20 cellular contexts compared by ENCODE assay signal in the genomic region with DNA sequence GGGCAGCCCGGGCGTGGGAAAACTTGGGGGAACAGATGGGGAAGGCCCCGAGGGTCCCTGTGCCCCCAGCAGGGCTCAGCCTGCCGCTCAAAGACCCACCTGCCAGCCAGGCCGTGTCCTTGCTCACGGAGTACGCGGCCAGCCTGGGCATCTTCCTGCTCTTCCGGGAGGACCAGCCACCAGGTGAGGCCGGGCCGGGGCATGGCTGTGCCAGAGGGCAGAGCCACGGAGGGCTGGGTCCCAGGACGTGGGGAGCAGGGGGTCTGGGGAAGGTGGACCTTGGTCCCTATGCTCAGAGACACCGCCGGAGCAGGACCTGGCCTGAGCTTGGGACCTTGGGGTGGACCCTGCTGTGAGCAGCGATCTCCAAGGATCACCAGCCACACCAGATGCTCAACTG. TPM values are rescaled to one million over a fixed set of nuclear protein-coding genes. Genes with fewer than 3 reads are reported as not detected.
"Had no signal": no experiment of that assay in that cellular context is flagged by ENCODE, and none has a peak within 500 bp of the region (broad histone marks: within the 10 kb centered on the region; RNA-seq: fewer than 3 reads in every experiment).

No MANE protein-coding gene starts in this region.

- DNase-seq: IMR-90, KG1, MM.1S, NCI-H1092 treated with DMSO at 0.1 percent for 48 hours, NCI-H1436, NCI-H187, NCI-H2029, NCI-H2081 treated with DMSO at 0.1 percent for 48 hours, NCI-H2171, NCI-H226, NCI-H510A, NCI-H524 treated with DMSO at 0.1 percent for 48 hours, NCI-H69, NCI-H774, RPMI8226, SHP77, SW 1271 had no signal

- H3K4me2 ChIP-seq: SK-N-SH had no signal

- H3K9me3 ChIP-seq: SK-N-SH had no signal

- H3K9ac ChIP-seq: SK-N-SH had no signal

RNA-seq across cellular contexts. Expression of a gene that starts 0.5 kb away (rescaled TPM):
- total RNA-seq: HepG2, HT1080, IMR-90 had no signal
- polyA plus RNA-seq: HepG2, IMR-90, SK-N-SH had no signal

RNA-seq across cellular contexts. Expression of a gene that starts 46.4 kb away (rescaled TPM):
- total RNA-seq: HT1080, IMR-90 had no signal
- polyA plus RNA-seq: HepG2 had no signal

RNA-seq across cellular contexts. Expression of a gene that starts 48.3 kb away (rescaled TPM):
- total RNA-seq: HepG2, HT1080, IMR-90 had no signal
- polyA plus RNA-seq: HepG2, IMR-90, SK-N-SH had no signal
